8 cellular contexts compared by ENCODE assay signal in the genomic region with DNA sequence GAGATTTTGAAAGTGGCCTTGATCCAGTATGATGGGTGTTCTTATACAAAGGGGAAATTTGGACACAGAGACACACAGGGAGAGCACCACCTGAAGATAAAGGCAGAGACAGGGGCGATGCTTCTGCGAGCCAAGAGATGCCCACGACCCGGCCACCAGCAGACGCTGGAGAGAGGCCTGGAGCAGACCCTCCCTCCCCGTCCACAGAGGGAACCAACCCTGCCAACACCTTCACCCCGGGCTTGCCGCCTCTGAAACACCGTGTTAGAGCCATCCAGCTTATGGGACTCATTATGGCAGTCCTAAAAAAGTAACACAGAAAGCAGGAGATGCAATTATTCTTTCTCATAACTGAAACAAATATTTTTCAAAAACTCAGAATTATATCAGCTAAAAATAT.
"Had no signal": no experiment of that assay in that cellular context is flagged by ENCODE, and none has a peak within 500 bp of the region (broad histone marks: within the 10 kb centered on the region; RNA-seq: fewer than 3 reads in every experiment).

No MANE protein-coding gene starts in this region.

- H3K9me3 Mint-ChIP-seq: GM23338, H9 had no signal

- H3K4me3 ChIP-seq: GM23338, K562 had no signal

- H3K4me1 Mint-ChIP-seq: GM23338, H9 had no signal

- DNase-seq: H9, HCEC 1CT, IMR-90 had no signal

- ATAC-seq: GM23338, K562 had no signal

- H2AFZ ChIP-seq: GM23338 had no signal

- H3K27ac Mint-ChIP-seq: GM23338, H9 had no signal

- H3K4me2 ChIP-seq: GM23338 had no signal

- H3K4me3 Mint-ChIP-seq: GM23338, H9 had no signal

- FAIRE-seq: H1, H54, HTR-8/SVneo, K562 had no signal
